ENCODE assay signal across 8 cellular contexts in the genomic region with DNA sequence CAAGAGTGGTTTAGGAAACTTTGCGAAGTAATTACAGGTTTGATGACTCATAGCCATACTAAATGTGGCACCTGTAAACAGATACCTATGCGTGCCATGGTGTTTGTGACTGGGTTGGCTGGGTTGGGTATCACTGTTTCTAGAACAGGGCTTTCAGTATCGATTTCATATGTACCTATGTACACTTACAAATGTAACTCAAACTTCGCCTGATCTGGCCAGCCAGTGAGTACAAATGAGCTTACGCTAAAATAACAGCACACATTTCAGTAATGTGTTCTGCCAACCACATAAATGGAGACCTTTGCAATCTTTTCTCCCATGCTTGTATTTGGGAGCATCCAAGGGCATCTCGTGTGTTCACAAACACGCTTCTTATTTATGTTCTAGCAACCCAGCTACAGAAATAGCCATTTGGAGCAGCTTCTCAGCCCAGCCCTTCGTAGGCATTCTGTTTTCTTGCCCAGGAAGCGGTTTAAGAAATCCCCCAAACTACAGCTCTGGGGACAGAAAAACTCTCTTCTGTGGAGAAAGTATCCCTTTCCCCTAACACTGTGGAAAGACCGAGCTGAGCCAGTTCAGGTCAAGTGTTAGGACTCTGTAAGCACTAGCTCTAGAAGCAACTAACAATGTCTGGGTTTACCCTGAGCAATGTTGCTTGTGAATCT.
DNase-seq lines count a peak whose midpoint lies in the region; ATAC-seq lines count a peak whose summit lies in the region.

No MANE protein-coding gene starts in this region.

- peak overlapping the region; percentile 19 for H3K4me3 ChIP-seq in effector memory CD4-positive, alpha-beta T cell (ENCODE audit: insufficient read depth, low read depth, low read length, poor library complexity, severe bottlenecking)

- H3K27me3 Mint-ChIP-seq in stimulated activated naive CD8-positive, alpha-beta T cell treated with anti-CD3 and anti-CD28 coated beads, Interleukin-15, Interleukin-2, amounts not matched to agents 100 ng/mL and 50 ng/mL, for 24 hours: no peaks in the 10 kb centered on the region

- H3K36me3 ChIP-seq in effector memory CD4-positive, alpha-beta T cell (ENCODE audit: control insufficient read depth, insufficient read depth, low read length): no peaks in the 10 kb centered on the region

- no peaks in the 10 kb centered on the region for H3K9me3 Mint-ChIP-seq in stimulated activated naive CD8-positive, alpha-beta T cell treated with anti-CD3 and anti-CD28 coated beads, Interleukin-15, Interleukin-2, amounts not matched to agents 100 ng/mL and 50 ng/mL, for 24 hours

- H3K27me3 ChIP-seq in effector memory CD4-positive, alpha-beta T cell (replicated peaks; ENCODE audit: control insufficient read depth, insufficient read depth, low read length, poor library complexity, severe bottlenecking): no peaks in the 10 kb centered on the region

- H3K36me3 Mint-ChIP-seq in stimulated activated naive CD8-positive, alpha-beta T cell treated with anti-CD3 and anti-CD28 coated beads, Interleukin-15, Interleukin-2, amounts not matched to agents 100 ng/mL and 50 ng/mL, for 24 hours (ENCODE audit: low read depth): no peaks in the 10 kb centered on the region

- DNase-seq in T follicular helper cell (ENCODE audit: low read depth): peak; percentile 15
- DNase-seq in effector memory CD4-positive, alpha-beta T cell: peak; percentile 23 to 31 (median 25)
- no peak for DNase-seq in effector CD8-positive, alpha-beta T cell (lab: John Stamatoyannopoulos, UW)
- no peak for DNase-seq in NCI-H1048 (lab: John Stamatoyannopoulos, UW)
- no peak for DNase-seq in CD1c-positive myeloid dendritic cell (ENCODE audit: extremely low spot score)

- no peaks in the 10 kb centered on the region for H3K9me3 ChIP-seq in effector memory CD4-positive, alpha-beta T cell (ENCODE audit: control insufficient read depth, low read length)

- ATAC-seq in GM18868 (IDR thresholded peaks at IDR 0.05; ENCODE audit: unreplicated experiment) (peak; percentile 93), HG02885 (IDR thresholded peaks at IDR 0.05; ENCODE audit: poor library complexity, unreplicated experiment) (peak; percentile 93)

- H3K4me3 Mint-ChIP-seq in stimulated activated naive CD8-positive, alpha-beta T cell treated with anti-CD3 and anti-CD28 coated beads, Interleukin-15, Interleukin-2, amounts not matched to agents 100 ng/mL and 50 ng/mL, for 24 hours: peak overlapping the region; percentile 45

- peak overlapping the region; percentile 46 for H3K27ac ChIP-seq in effector memory CD4-positive, alpha-beta T cell (ENCODE audit: insufficient read depth, low read length, poor library complexity, severe bottlenecking)

- peaks cover 51% of the 10 kb centered on the region for H3K4me1 Mint-ChIP-seq in stimulated activated naive CD8-positive, alpha-beta T cell treated with anti-CD3 and anti-CD28 coated beads, Interleukin-15, Interleukin-2, amounts not matched to agents 100 ng/mL and 50 ng/mL, for 24 hours (ENCODE audit: low read depth)

- H3K4me1 ChIP-seq in effector memory CD4-positive, alpha-beta T cell (ENCODE audit: control insufficient read depth, insufficient read depth, low read length, poor library complexity, severe bottlenecking): peaks cover 19% of the 10 kb centered on the region

- H3K27ac Mint-ChIP-seq in stimulated activated naive CD8-positive, alpha-beta T cell treated with anti-CD3 and anti-CD28 coated beads, Interleukin-15, Interleukin-2, amounts not matched to agents 100 ng/mL and 50 ng/mL, for 24 hours: peak overlapping the region; percentile 92

Comparison
In these comparisons a context has a peak if more than half of its experiments do, and no peak if none do; other contexts are left out.
1. DNase-seq: peak in T follicular helper cell (single experiment) and effector memory CD4-positive, alpha-beta T cell (3 of 3); none in effector CD8-positive, alpha-beta T cell (single experiment), NCI-H1048 (single experiment) and CD1c-positive myeloid dendritic cell (single experiment).